ENCODE assay signal across 8 cellular contexts in genomic region chr3:111978833-111979688, GRCh38. TPM values are rescaled to one million over a fixed set of nuclear protein-coding genes. Genes with fewer than 3 reads are reported as not detected.
A peak's percentile ranks its signal among the peaks of the same experiment; 100 is the strongest.
DNase-seq lines count a peak whose midpoint lies in the region; TF ChIP-seq lines count a peak whose summit lies in the region.

TSS of gene ABHD10 (plus strand) at chr3:111979026. CDS start at chr3:111979062, 36 bp downstream.

- no peaks in the 10 kb centered on the region for H3K36me3 ChIP-seq in neural cell (ENCODE audit: insufficient read depth, low read length)
- H3K36me3 ChIP-seq in stomach = peaks cover 0 to 14% (median 11%) of the 10 kb centered on the region in 4 donors

- intact Hi-C loops in stomach (cut with DNase I; ENCODE audit: low total_unique reads) = no loop called here

- TF ChIP-seq EP300 in neural cell (conservative IDR thresholded peaks at IDR 0.05; ENCODE audit: poor library complexity, severe bottlenecking) (peak; percentile 62), stomach (IDR thresholded peaks at IDR 0.05) (no peak)

- H3K27me3 ChIP-seq in neural cell (ENCODE audit: insufficient read depth, low read depth, low read length) (no peaks in the 10 kb centered on the region), stomach (no peaks in the 10 kb centered on the region)

- DNase-seq in EL (peak; percentile 98), H4 (ENCODE audit: low spot score) (peak; percentile 94), LoVo (ENCODE audit: low spot score) (peak; percentile 98), SHP77 treated with DMSO at 0.1 percent for 48 hours (lab: John Stamatoyannopoulos, UW) (peak; percentile 97), fibroblast of villous mesenchyme (ENCODE audit: low read depth) (peak; percentile 98), stomach (peak; percentile 98)
- peak; percentile 99 for DNase-seq in activated effector memory CD4-positive, alpha-beta T cell treated with anti-CD3 and anti-CD28 coated beads, Interleukin-2, amount 50 U/mL, for 16 hours

- H3K9me2 ChIP-seq in neural cell (ENCODE audit: insufficient read depth, low read length) = no peaks in the 10 kb centered on the region

- TF ChIP-seq CTCF in fibroblast of villous mesenchyme (IDR thresholded peaks at IDR 0.05; ENCODE audit: insufficient read depth, low read depth, low read length) (no peak), neural cell (IDR thresholded peaks at IDR 0.05; ENCODE audit: poor library complexity, severe bottlenecking) (peak; percentile 11), stomach (IDR thresholded peaks at IDR 0.05) (no peak)

- H3F3A ChIP-seq in neural cell (ENCODE audit: insufficient read depth, low read length, poor library complexity, severe bottlenecking) = no peaks in the 10 kb centered on the region

- peak within 1 kb of the TSS; percentile 86 for H3K27ac ChIP-seq in neural cell (ENCODE audit: low read length)
- H3K27ac ChIP-seq in stomach = peak within 1 kb of the TSS; percentile 84 to 89 (median 89)

- peak in 2 of 4 donors; percentile 82 to 87 for TF ChIP-seq POLR2A in stomach (IDR thresholded peaks at IDR 0.05)

- H3K4me2 ChIP-seq in neural cell (ENCODE audit: low read length) = peak within 1 kb of the TSS; percentile 85

- 0 to 1% (median 1%) methylated on average over 29 to 50 of the region's 50 CpGs for WGBS in stomach, 5 donors

- peak within 1 kb of the TSS; percentile 95 for H2AFZ ChIP-seq in neural cell (ENCODE audit: low read depth, low read length)

- peaks cover 48% of the 10 kb centered on the region for H3K79me2 ChIP-seq in neural cell (replicated peaks; ENCODE audit: insufficient read depth, low read length)

- H3K4me3 ChIP-seq in fibroblast of villous mesenchyme (ENCODE audit: low read depth, low read length) (peak within 1 kb of the TSS; percentile 86), neural cell (ENCODE audit: low read length) (peak within 1 kb of the TSS; percentile 79), stomach (peak within 1 kb of the TSS; percentile 83 to 88 (median 84))

- peaks cover 15 to 40% (median 26%) of the 10 kb centered on the region in 4 donors for H3K4me1 ChIP-seq in stomach

- peak within 1 kb of the TSS; percentile 95 for H3K9ac ChIP-seq in neural cell (ENCODE audit: low read length)

- no peaks in the 10 kb centered on the region for H4K20me1 ChIP-seq in neural cell (ENCODE audit: insufficient read depth)

- peak; percentile 36 for TF ChIP-seq RAD21 in neural cell (conservative IDR thresholded peaks at IDR 0.05)

- H3K9me3 ChIP-seq in neural cell (ENCODE audit: low read length) = no peaks in the 10 kb centered on the region
- H3K9me3 ChIP-seq in stomach = no peaks in the 10 kb centered on the region

TF ChIP-seq in neural cell, 6 proteins besides CTCF, POLR2A, EP300 and RAD21:
- TF ChIP-seq SMC3 (conservative IDR thresholded peaks at IDR 0.05; ENCODE audit: poor library complexity) (peak; percentile 40), EZH2 (IDR thresholded peaks at IDR 0.05; ENCODE audit: borderline replicate concordance, insufficient read depth, low read length, poor library complexity, severe bottlenecking) (no peak), MXI1 (conservative IDR thresholded peaks at IDR 0.05; ENCODE audit: poor library complexity, severe bottlenecking) (peak; percentile 82), POLR2AphosphoS5 (IDR thresholded peaks at IDR 0.05) (peak; percentile 100), TAF1 (IDR thresholded peaks at IDR 0.05; ENCODE audit: low read depth) (peak; percentile 97)
- TF ChIP-seq, protein P1, sequence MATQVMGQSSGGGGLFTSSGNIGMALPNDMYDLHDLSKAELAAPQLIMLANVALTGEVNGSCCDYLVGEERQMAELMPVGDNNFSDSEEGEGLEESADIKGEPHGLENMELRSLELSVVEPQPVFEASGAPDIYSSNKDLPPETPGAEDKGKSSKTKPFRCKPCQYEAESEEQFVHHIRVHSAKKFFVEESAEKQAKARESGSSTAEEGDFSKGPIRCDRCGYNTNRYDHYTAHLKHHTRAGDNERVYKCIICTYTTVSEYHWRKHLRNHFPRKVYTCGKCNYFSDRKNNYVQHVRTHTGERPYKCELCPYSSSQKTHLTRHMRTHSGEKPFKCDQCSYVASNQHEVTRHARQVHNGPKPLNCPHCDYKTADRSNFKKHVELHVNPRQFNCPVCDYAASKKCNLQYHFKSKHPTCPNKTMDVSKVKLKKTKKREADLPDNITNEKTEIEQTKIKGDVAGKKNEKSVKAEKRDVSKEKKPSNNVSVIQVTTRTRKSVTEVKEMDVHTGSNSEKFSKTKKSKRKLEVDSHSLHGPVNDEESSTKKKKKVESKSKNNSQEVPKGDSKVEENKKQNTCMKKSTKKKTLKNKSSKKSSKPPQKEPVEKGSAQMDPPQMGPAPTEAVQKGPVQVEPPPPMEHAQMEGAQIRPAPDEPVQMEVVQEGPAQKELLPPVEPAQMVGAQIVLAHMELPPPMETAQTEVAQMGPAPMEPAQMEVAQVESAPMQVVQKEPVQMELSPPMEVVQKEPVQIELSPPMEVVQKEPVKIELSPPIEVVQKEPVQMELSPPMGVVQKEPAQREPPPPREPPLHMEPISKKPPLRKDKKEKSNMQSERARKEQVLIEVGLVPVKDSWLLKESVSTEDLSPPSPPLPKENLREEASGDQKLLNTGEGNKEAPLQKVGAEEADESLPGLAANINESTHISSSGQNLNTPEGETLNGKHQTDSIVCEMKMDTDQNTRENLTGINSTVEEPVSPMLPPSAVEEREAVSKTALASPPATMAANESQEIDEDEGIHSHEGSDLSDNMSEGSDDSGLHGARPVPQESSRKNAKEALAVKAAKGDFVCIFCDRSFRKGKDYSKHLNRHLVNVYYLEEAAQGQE (IDR thresholded peaks at IDR 0.05; ENCODE audit: borderline replicate concordance) = peak; percentile 79

RNA-seq across cellular contexts. Expression of gene ABHD10, which starts in this region (rescaled TPM):
- total RNA-seq in H4 (2014; rRNA removed; shearing (Covaris generic)) = 34.1 and 44.1 TPM in 2 replicates
- total RNA-seq in fibroblast of villous mesenchyme (20.3 and 38.0 TPM in 2 replicates), stomach (10 to 100 TPM in 4 of 5 donors, not detected in 1; 11.6 to 61.7 (median 27.1) TPM)
- polyA plus RNA-seq in neural cell (82.4 and 84.7 TPM in 2 replicates), stomach (10 to 100 TPM; 13.5 to 15.1 (median 13.7) TPM)
- 102 and 106 TPM in 2 replicates for polyA minus RNA-seq in neural cell

Comparison
In these comparisons a context has a peak if more than half of its experiments do, and no peak if none do; other contexts are left out.
1. Peak in every context shown above with its lines: DNase-seq, H3K4me3 ChIP-seq and H3K27ac ChIP-seq.